In the genomic region with DNA sequence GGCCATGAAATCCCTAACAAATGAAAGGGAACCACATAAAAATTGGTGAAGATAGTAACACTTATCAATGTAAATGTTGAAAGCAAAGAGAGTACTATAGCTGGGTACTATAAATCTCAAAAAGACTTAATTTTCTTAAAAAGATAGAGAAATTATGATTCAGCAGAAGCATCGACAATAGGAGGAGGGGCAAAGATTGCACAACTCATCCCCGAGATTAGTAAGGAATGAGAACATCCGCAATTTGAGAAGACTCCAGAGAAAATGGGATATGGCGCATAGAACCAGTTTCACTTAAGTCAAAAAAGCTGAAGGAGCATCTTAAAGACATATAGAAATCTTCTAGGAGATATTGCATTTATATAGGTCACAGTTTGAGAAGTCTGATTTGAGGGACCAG, we compare ENCODE assay signal across 19 cellular contexts.
DNase-seq lines count a peak whose midpoint lies in the region; ATAC-seq, FAIRE-seq and TF ChIP-seq lines count a peak whose summit lies in the region.
"Had no signal": no experiment of that assay in that cellular context is flagged by ENCODE, and none has a peak within 500 bp of the region (broad histone marks: within the 10 kb centered on the region; RNA-seq: fewer than 3 reads in every experiment).

No MANE protein-coding gene starts in this region.

- no peaks in the 10 kb centered on the region for H4K20me1 ChIP-seq in H1 (replicated peaks in 1 of 2; ENCODE audit: control insufficient read depth in 1 of 2, insufficient read depth in 2 of 2, low read length in 2 of 2)
- H4K20me1 ChIP-seq: BLaER1 had no signal

- no peak for TF ChIP-seq RAD21 in H1 (IDR thresholded peaks at IDR 0.05 in 1 of 2, conservative IDR thresholded peaks at IDR 0.05 in 1 of 2; ENCODE audit: low read depth in 2 of 2, low read length in 2 of 2)

- no peak overlapping the region for H3K23ac ChIP-seq in H1 (ENCODE audit: insufficient read length)

- H2BK15ac ChIP-seq in H1 (ENCODE audit: low read length): no peak overlapping the region

- no peaks in the 10 kb centered on the region for H3K9me3 Mint-ChIP-seq in MCF 10A (ENCODE audit: unreplicated experiment)
- H3K9me3 Mint-ChIP-seq: CD8-positive, alpha-beta T cell had no signal

- no peak overlapping the region for H3K4ac ChIP-seq in H1 (replicated peaks; ENCODE audit: insufficient read length, low read depth, low read length)

- no peak overlapping the region for H3K56ac ChIP-seq in H1 (replicated peaks; ENCODE audit: insufficient read length, low read depth, low read length)

- WGBS in H1 (ENCODE audit: extremely low coverage in 1 of 2, insufficient coverage in 1 of 2, insufficient read length in 1 of 2, insufficient replicate concordance in 2 of 2, low coverage in 1 of 2, low lambda C conversion rate in 2 of 2, missing lambda C conversion rate in 1 of 2), 2 experiments: 93% methylated on average over 4 of the region's 4 CpGs; no CpG with 5 or more reads in 1 of the 2 experiments
- 87% methylated on average over 4 of the region's 4 CpGs for WGBS in right cardiac atrium

- no peak overlapping the region for H4K5ac ChIP-seq in H1 (ENCODE audit: insufficient read length, low read depth, low read length)

- H2AFZ ChIP-seq in H1 (ENCODE audit: low read length): no peak overlapping the region
- H2AFZ ChIP-seq: GM23248 had no signal

- no peak overlapping the region for H3K4me3 Mint-ChIP-seq in MCF 10A (ENCODE audit: unreplicated experiment)
- H3K4me3 Mint-ChIP-seq: CD14-positive monocyte; CD8-positive, alpha-beta T cell had no signal

- H4K91ac ChIP-seq in H1 (replicated peaks; ENCODE audit: insufficient read length, low read length): no peak overlapping the region

- H2BK5ac ChIP-seq in H1 (ENCODE audit: low read depth, low read length): no peak overlapping the region

- no peaks in the 10 kb centered on the region for H3K23me2 ChIP-seq in H1 (ENCODE audit: low read depth, low read length)

- H3K4me1 Mint-ChIP-seq in MCF 10A (ENCODE audit: insufficient read depth, unreplicated experiment): no peaks in the 10 kb centered on the region
- H3K4me1 Mint-ChIP-seq: CD14-positive monocyte had no signal

- no peak overlapping the region for H2AK5ac ChIP-seq in H1 (ENCODE audit: low read depth, low read length)

- DNase-seq in MCF 10A (ENCODE audit: unreplicated experiment) (peak; percentile 8), breast epithelium (ENCODE audit: low spot score in 2 of 2) (no peak), H1 (ENCODE audit: low read depth in 1 of 2, low spot score in 2 of 2) (no peak), myocyte (ENCODE audit: low read depth) (peak; percentile 12), CD1c-positive myeloid dendritic cell (ENCODE audit: extremely low spot score) (no peak), Peyer's patch (no peak), right cardiac atrium (no peak)
- DNase-seq: 8988T; Calu3; CD8-positive, alpha-beta T cell; DMS79 treated with DMSO at 0.1 percent for 48 hours; GF-D8; GM23248; HCEC 1CT had no signal

- H3K79me2 ChIP-seq in H1 (ENCODE audit: control insufficient read depth in 1 of 2, insufficient read depth in 2 of 2, low read length in 2 of 2): no peaks in the 10 kb centered on the region

- H3K27me3 Mint-ChIP-seq in MCF 10A (ENCODE audit: insufficient read depth, unreplicated experiment): no peaks in the 10 kb centered on the region

- H3K27me3 ChIP-seq in breast epithelium (no peaks in the 10 kb centered on the region), H1 (replicated peaks in 1 of 4; ENCODE audit: control insufficient read depth in 3 of 4, extremely low read depth in 1 of 4, insufficient read depth in 3 of 4, low read length in 3 of 4) (no peaks in the 10 kb centered on the region), Peyer's patch (no peaks in the 10 kb centered on the region), right cardiac atrium (ENCODE audit: control insufficient read depth, insufficient read depth) (no peaks in the 10 kb centered on the region)
- H3K27me3 ChIP-seq: BLaER1 had no signal

- H3K4me2 ChIP-seq in H1 (ENCODE audit: insufficient read depth in 1 of 2, low read depth in 2 of 2, low read length in 2 of 2): no peak overlapping the region
- H3K4me2 ChIP-seq: BLaER1 had no signal

- no peak overlapping the region for H3K27ac ChIP-seq in breast epithelium
- H3K27ac ChIP-seq in H1 (ENCODE audit: low read depth, low read length): no peak overlapping the region
- no peak overlapping the region for H3K27ac ChIP-seq in Peyer's patch
- no peak overlapping the region for H3K27ac ChIP-seq in right cardiac atrium (ENCODE audit: low read length)
- H3K27ac ChIP-seq: BLaER1, GM23248 had no signal

- TF ChIP-seq POLR2A in breast epithelium (IDR thresholded peaks at IDR 0.05) (no peak), H1 (IDR thresholded peaks at IDR 0.05; ENCODE audit: control extremely low read depth in 1 of 2, low read depth in 2 of 2, low read length in 2 of 2) (no peak), Peyer's patch (IDR thresholded peaks at IDR 0.05) (no peak)

- no peak overlapping the region for H3K14ac ChIP-seq in H1 (ENCODE audit: insufficient read length)

- no peak overlapping the region for H2BK12ac ChIP-seq in H1 (ENCODE audit: low read depth, low read length)

- CTCF ChIA-PET in MCF 10A (lab: Yijun Ruan, JAX): no interaction called here
- CTCF ChIA-PET in H1 (lab: Charles Lee; ENCODE audit: partially characterized antibody): interaction anchor here (0.5 to 2.5 kb wide), 3 partner anchors 28 to 597 kb away, joined by 4 to 13 read pairs (median 5); no protein-coding TSS in a partner anchor

- TF ChIP-seq EP300 in H1 (IDR thresholded peaks at IDR 0.05; ENCODE audit: borderline replicate concordance in 1 of 2, low read depth in 2 of 2, low read length in 2 of 2): no peak

- H3K4me3 ChIP-seq in breast epithelium (no peak overlapping the region), H1 (ENCODE audit: extremely low read depth in 1 of 4, insufficient read depth in 2 of 4, low read depth in 3 of 4, low read length in 4 of 4) (no peak overlapping the region), Peyer's patch (no peak overlapping the region), right cardiac atrium (ENCODE audit: low read length) (no peak overlapping the region)
- H3K4me3 ChIP-seq: BLaER1, GM12878, GM23248 had no signal

- no peaks in the 10 kb centered on the region for H3K4me1 ChIP-seq in breast epithelium
- peaks cover 0 to 3% (median 0%) of the 10 kb centered on the region in 4 experiments; a peak in 1 of 7 replicates for H3K4me1 ChIP-seq in H1 (replicated peaks in 1 of 4; ENCODE audit: control insufficient read depth in 3 of 4, insufficient read depth in 4 of 4, low read length in 3 of 4)
- H3K4me1 ChIP-seq in Peyer's patch: no peaks in the 10 kb centered on the region
- H3K4me1 ChIP-seq in right cardiac atrium (ENCODE audit: control insufficient read depth, insufficient read depth, low read length): no peaks in the 10 kb centered on the region
- H3K4me1 ChIP-seq: BLaER1 had no signal

- H2BK120ac ChIP-seq in H1 (replicated peaks; ENCODE audit: low read depth, low read length): no peak overlapping the region

- POLR2A ChIA-PET in MCF 10A (lab: Yijun Ruan, JAX) (no interaction called here), H1 (lab: Charles Lee; ENCODE audit: partially characterized antibody) (no interaction called here)

- BruUV-seq in MCF 10A (replicated peaks; lab: Mats Ljungman, UMichigan): no TSS peak

- H3K36me3 ChIP-seq in breast epithelium (no peaks in the 10 kb centered on the region), H1 (ENCODE audit: control insufficient read depth in 2 of 4, insufficient read depth in 4 of 4, low read length in 3 of 4) (no peaks in the 10 kb centered on the region), Peyer's patch (no peaks in the 10 kb centered on the region)
- H3K36me3 ChIP-seq: BLaER1 had no signal

- H3K9ac ChIP-seq in H1 (replicated peaks in 1 of 4; ENCODE audit: extremely low read depth in 1 of 4, low read depth in 3 of 4, low read length in 3 of 4): no peak overlapping the region
- H3K9ac ChIP-seq: BLaER1, GM23248 had no signal

- no peak for FAIRE-seq in H1 (lab: Jason Lieb, UNC)
- FAIRE-seq: GM12878, GM19239, H54 had no signal

- no peak overlapping the region for H2BK20ac ChIP-seq in H1 (ENCODE audit: low read length)

- no peak overlapping the region for H3K18ac ChIP-seq in H1 (ENCODE audit: extremely low read depth, low read length)

- no peak for ATAC-seq in right cardiac atrium
- ATAC-seq: CD8-positive, alpha-beta T cell; GM12878 had no signal

- intact Hi-C loops in MCF 10A (cut with micrococcal nuclease): loop anchor here (2.0 kb wide), 1 partner anchor 51 kb away; no protein-coding TSS in a partner anchor
- intact Hi-C loops in breast epithelium (cut with DNase I; ENCODE audit: low total_unique reads): no loop called here
- intact Hi-C loops in right cardiac atrium (cut with DNase I): no loop called here

- no peak overlapping the region for H4K8ac ChIP-seq in H1 (ENCODE audit: extremely low read depth, insufficient read depth, low read length)

- H3K36me3 Mint-ChIP-seq in MCF 10A (ENCODE audit: insufficient read depth, unreplicated experiment): no peaks in the 10 kb centered on the region
- H3K36me3 Mint-ChIP-seq: CD14-positive monocyte; CD8-positive, alpha-beta T cell had no signal

- no peaks in the 10 kb centered on the region for H3K9me3 ChIP-seq in breast epithelium
- H3K9me3 ChIP-seq in H1 (ENCODE audit: insufficient read depth in 2 of 2, low read depth in 1 of 2, low read length in 1 of 2): no peaks in the 10 kb centered on the region
- no peaks in the 10 kb centered on the region for H3K9me3 ChIP-seq in Peyer's patch
- H3K9me3 ChIP-seq in right cardiac atrium (ENCODE audit: control insufficient read depth, low read length): no peaks in the 10 kb centered on the region
- H3K9me3 ChIP-seq: BLaER1 had no signal

- TF ChIP-seq CTCF in MCF 10A (IDR thresholded peaks at IDR 0.05; ENCODE audit: unreplicated experiment) (no peak), breast epithelium (IDR thresholded peaks at IDR 0.05) (no peak), H1 (IDR thresholded peaks at IDR 0.05; ENCODE audit: control extremely low read depth in 1 of 3, insufficient read depth in 1 of 3, low read depth in 1 of 3, low read length in 3 of 3) (no peak), Peyer's patch (IDR thresholded peaks at IDR 0.05) (no peak)

- no peaks in the 10 kb centered on the region for H3K79me1 ChIP-seq in H1 (ENCODE audit: low read depth, low read length)

- H3K27ac Mint-ChIP-seq in MCF 10A (ENCODE audit: low read depth, unreplicated experiment): no peak overlapping the region
- H3K27ac Mint-ChIP-seq: CD14-positive monocyte; CD8-positive, alpha-beta T cell had no signal

TF ChIP-seq in H1, 55 proteins besides CTCF, POLR2A, EP300 and RAD21 (continues in another document):
- TF ChIP-seq CEBPB (IDR thresholded peaks at IDR 0.05; ENCODE audit: low read depth, low read length): peak; percentile 67; the same call in 1 of the 2 replicates
- no peak for TF ChIP-seq EZH2 (IDR thresholded peaks at IDR 0.05; ENCODE audit: low read depth, low read length, severe bottlenecking)
- TF ChIP-seq SP1 (IDR thresholded peaks at IDR 0.05; ENCODE audit: low read depth, low read length): no peak
- TF ChIP-seq CHD2 (IDR thresholded peaks at IDR 0.05; ENCODE audit: low read length): no peak
- TF ChIP-seq SIX5 (IDR thresholded peaks at IDR 0.05; ENCODE audit: low read depth, low read length): no peak

Comparison
In these comparisons a context has a peak if more than half of its experiments do, and no peak if none do; other contexts are left out.
1. DNase-seq: peak in MCF 10A (single experiment) and myocyte (single experiment); none in breast epithelium (0 of 2), H1 (0 of 2), CD1c-positive myeloid dendritic cell (single experiment), Peyer's patch (0 of 3) and right cardiac atrium (0 of 3).